1 cellular context compared by ENCODE assay signal in genomic region chr9:92378825-92379535, GRCh38.
TF ChIP-seq lines count a peak whose summit lies in the region.

No MANE protein-coding gene starts in this region.

TF ChIP-seq in IMR-90, 13 proteins besides CTCF, POLR2A, EP300 and RAD21 (continued from another document):
- no peak for TF ChIP-seq BHLHE40 (IDR thresholded peaks at IDR 0.05; ENCODE audit: low read depth, low read length)
- TF ChIP-seq RFX5 (IDR thresholded peaks at IDR 0.05; ENCODE audit: low read depth, low read length): no peak
- TF ChIP-seq MAZ (IDR thresholded peaks at IDR 0.05; ENCODE audit: borderline replicate concordance, low read depth, low read length): no peak
- TF ChIP-seq FOS (IDR thresholded peaks at IDR 0.05; ENCODE audit: low read depth, low read length): no peak
- TF ChIP-seq USF2 (IDR thresholded peaks at IDR 0.05; ENCODE audit: low read depth, low read length): no peak
- TF ChIP-seq CHD1 (IDR thresholded peaks at IDR 0.05; ENCODE audit: low read depth, low read length): no peak
- TF ChIP-seq CEBPB (IDR thresholded peaks at IDR 0.05; ENCODE audit: low read depth, low read length): no peak
- TF ChIP-seq ELK1 (IDR thresholded peaks at IDR 0.05; ENCODE audit: borderline replicate concordance, low read depth, low read length): no peak
